15 cellular contexts compared by ENCODE assay signal in the genomic region with DNA sequence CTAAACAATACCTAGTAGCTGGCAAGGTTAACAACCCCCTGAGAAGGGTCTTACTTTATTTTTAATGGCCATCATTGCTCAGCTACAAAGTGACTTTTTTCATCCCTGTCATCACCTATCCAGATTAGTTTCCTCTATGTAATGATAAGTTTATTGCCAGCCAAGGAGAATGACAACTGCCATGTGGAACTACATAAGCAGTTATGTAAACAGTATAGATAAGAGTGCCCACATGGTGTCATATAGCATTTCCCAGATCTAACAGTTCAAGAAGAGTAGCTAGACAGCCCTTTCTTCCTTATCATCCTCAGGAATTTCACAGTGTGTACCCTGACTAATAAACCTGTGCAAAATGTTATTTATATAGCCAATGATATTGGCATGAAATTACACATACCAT.
"Had no signal": no experiment of that assay in that cellular context is flagged by ENCODE, and none has a peak within 500 bp of the region (broad histone marks: within the 10 kb centered on the region; RNA-seq: fewer than 3 reads in every experiment).

No MANE protein-coding gene starts in this region.

- H3K36me3 ChIP-seq: adrenal gland, esophagus squamous epithelium, lower lobe of right lung, upper lobe of right lung had no signal

- H3K4me1 ChIP-seq: adrenal gland, esophagus squamous epithelium, lower lobe of right lung, upper lobe of right lung had no signal

- H3K4me3 Mint-ChIP-seq: activated CD4-positive, alpha-beta T cell treated with anti-CD3 and anti-CD28 coated beads for 36 hours; nephron progenitor cell; stimulated activated naive B cell treated with anti-CD40 and anti-IgM and Interleukin-4, amounts not matched to agents 10 μg/mL and 1 μg/mL and 100 μg/mL, for 72 hours; T-helper 2 cell treated with Interferon-gamma antibody and Interleukin-4, amounts not matched to agents 5 μg/mL and 100 μg/mL, for 36 hours had no signal

- H3K4me3 ChIP-seq: adrenal gland, esophagus squamous epithelium, lower lobe of right lung, upper lobe of right lung had no signal

- H3K27me3 ChIP-seq: adrenal gland, esophagus squamous epithelium, upper lobe of right lung had no signal

- H3K9me3 Mint-ChIP-seq: nephron progenitor cell; T-helper 2 cell treated with Interferon-gamma antibody and Interleukin-4, amounts not matched to agents 5 μg/mL and 100 μg/mL, for 36 hours had no signal

- H3K4me1 Mint-ChIP-seq: activated CD4-positive, alpha-beta T cell treated with anti-CD3 and anti-CD28 coated beads for 36 hours; stimulated activated naive B cell treated with anti-CD40 and anti-IgM and Interleukin-4, amounts not matched to agents 10 μg/mL and 1 μg/mL and 100 μg/mL, for 72 hours had no signal

- H3K27ac Mint-ChIP-seq: activated CD4-positive, alpha-beta T cell treated with anti-CD3 and anti-CD28 coated beads for 36 hours; activated naive CD4-positive, alpha-beta T cell treated with anti-CD3 and anti-CD28 coated beads, Interleukin-2, amount 50 U/mL, for 72 hours; nephron progenitor cell; stimulated activated naive B cell treated with anti-CD40 and anti-IgM and Interleukin-4, amounts not matched to agents 10 μg/mL and 1 μg/mL and 100 μg/mL, for 72 hours; T-helper 2 cell treated with Interferon-gamma antibody and Interleukin-4, amounts not matched to agents 5 μg/mL and 100 μg/mL, for 36 hours had no signal

- H3K27me3 Mint-ChIP-seq: activated CD4-positive, alpha-beta T cell treated with anti-CD3 and anti-CD28 coated beads for 36 hours; stimulated activated naive B cell treated with anti-CD40 and anti-IgM and Interleukin-4, amounts not matched to agents 10 μg/mL and 1 μg/mL and 100 μg/mL, for 72 hours had no signal

- H3K9me3 ChIP-seq: adrenal gland, esophagus squamous epithelium, lower lobe of right lung, upper lobe of right lung had no signal

- H3K27ac ChIP-seq: esophagus squamous epithelium, lower lobe of right lung, upper lobe of right lung had no signal

- DNase-seq: activated CD4-positive, alpha-beta T cell treated with anti-CD3 and anti-CD28 coated beads for 36 hours; activated CD4-positive, alpha-beta T cell treated with anti-CD3 and anti-CD28 coated beads, Interleukin-2, amount 50 U/mL, for 48 hours; activated gamma-delta T cell; adrenal gland; cerebellar nuclear complex; cortex of kidney; effector CD8-positive, alpha-beta T cell; esophagus squamous epithelium; lower lobe of right lung; midbrain; nephron progenitor cell; stimulated activated naive B cell treated with anti-CD40 and anti-IgM and Interleukin-4, amounts not matched to agents 10 μg/mL and 1 μg/mL and 100 μg/mL, for 72 hours; upper lobe of right lung had no signal

- ATAC-seq: activated CD4-positive, alpha-beta T cell treated with anti-CD3 and anti-CD28 coated beads for 36 hours; activated naive CD4-positive, alpha-beta T cell treated with anti-CD3 and anti-CD28 coated beads, Interleukin-2, amount 50 U/mL, for 72 hours; lower lobe of right lung; stimulated activated naive B cell treated with anti-CD40 and anti-IgM and Interleukin-4, amounts not matched to agents 10 μg/mL and 1 μg/mL and 100 μg/mL, for 72 hours; upper lobe of right lung had no signal

- H3K36me3 Mint-ChIP-seq: activated naive CD4-positive, alpha-beta T cell treated with anti-CD3 and anti-CD28 coated beads, Interleukin-2, amount 50 U/mL, for 72 hours; stimulated activated naive B cell treated with anti-CD40 and anti-IgM and Interleukin-4, amounts not matched to agents 10 μg/mL and 1 μg/mL and 100 μg/mL, for 72 hours had no signal
